13 cellular contexts compared by ENCODE assay signal in genomic region chr14:52020866-52021717, GRCh38. TPM values are rescaled to one million over a fixed set of nuclear protein-coding genes. Genes with fewer than 3 reads are reported as not detected.
A peak's percentile ranks its signal among the peaks of the same experiment; 100 is the strongest.
DNase-seq lines count a peak whose midpoint lies in the region; ATAC-seq and TF ChIP-seq lines count a peak whose summit lies in the region.
"Had no signal": no experiment of that assay in that cellular context is flagged by ENCODE, and none has a peak within 500 bp of the region (broad histone marks: within the 10 kb centered on the region; RNA-seq: fewer than 3 reads in every experiment).

No MANE protein-coding gene starts in this region.

- peak; percentile 36 for ATAC-seq in HG02885 (IDR thresholded peaks at IDR 0.05; ENCODE audit: poor library complexity, unreplicated experiment)
- peak; percentile 35 for ATAC-seq in activated naive CD8-positive, alpha-beta T cell treated with anti-CD3 and anti-CD28 coated beads, Interleukin-2, amount 10 ng/mL, durations not matched to agents 7 days and 5 days (ENCODE audit: low read depth)
- ATAC-seq in HG02610 (IDR thresholded peaks at IDR 0.05; ENCODE audit: unreplicated experiment) = no peak
- ATAC-seq: T-helper 17 cell had no signal

- peak overlapping the region; percentile 21 to 34 for H2BK12ac ChIP-seq in mesenchymal stem cell (ENCODE audit: low read length in 2 of 2)

- no peak overlapping the region for H3K9ac ChIP-seq in mesenchymal stem cell (ENCODE audit: low read length)

- H3K4me3 Mint-ChIP-seq in activated naive CD8-positive, alpha-beta T cell treated with anti-CD3 and anti-CD28 coated beads, Interleukin-2, amount 10 ng/mL, durations not matched to agents 7 days and 5 days = peak overlapping the region; percentile 58
- H3K4me3 Mint-ChIP-seq in chondrocyte (ENCODE audit: unreplicated experiment) = no peak overlapping the region
- H3K4me3 Mint-ChIP-seq: T-helper 17 cell had no signal

- H3K4me1 Mint-ChIP-seq in activated naive CD8-positive, alpha-beta T cell treated with anti-CD3 and anti-CD28 coated beads, Interleukin-2, amount 10 ng/mL, durations not matched to agents 7 days and 5 days = peaks cover 28% of the 10 kb centered on the region
- peaks cover 60% of the 10 kb centered on the region for H3K4me1 Mint-ChIP-seq in chondrocyte (ENCODE audit: low read depth)
- H3K4me1 Mint-ChIP-seq: T-helper 17 cell had no signal

- H3K4ac ChIP-seq in mesenchymal stem cell (ENCODE audit: low read depth in 1 of 2, low read length in 2 of 2) = peak overlapping the region in 1 of 2 experiments; percentile 14

- peaks cover 12% of the 10 kb centered on the region for H3K36me3 Mint-ChIP-seq in activated naive CD8-positive, alpha-beta T cell treated with anti-CD3 and anti-CD28 coated beads, Interleukin-2, amount 10 ng/mL, durations not matched to agents 7 days and 5 days
- H3K36me3 Mint-ChIP-seq in chondrocyte (ENCODE audit: low read depth) = peaks cover 28% of the 10 kb centered on the region

- H3K18ac ChIP-seq in mesenchymal stem cell (ENCODE audit: low read depth in 1 of 2, low read length in 2 of 2) = peak overlapping the region; percentile 19 to 54

- no peak overlapping the region for H2BK120ac ChIP-seq in mesenchymal stem cell (ENCODE audit: low read depth, low read length)

- H3K79me1 ChIP-seq in mesenchymal stem cell (replicated peaks; ENCODE audit: low read length, poor library complexity, severe bottlenecking) = no peaks in the 10 kb centered on the region

- peaks cover 3% of the 10 kb centered on the region for H3K4me1 ChIP-seq in mesenchymal stem cell (ENCODE audit: control insufficient read depth, insufficient read depth, low read depth, low read length)

- no peaks in the 10 kb centered on the region for H3K9me3 ChIP-seq in mesenchymal stem cell (ENCODE audit: control insufficient read depth, low read length)

- WGBS in mesenchymal stem cell = 51% methylated on average over 5 of the region's 7 CpGs

- H3K4me3 ChIP-seq in mesenchymal stem cell (ENCODE audit: insufficient read depth in 1 of 2, low read depth in 1 of 2, low read length in 2 of 2) = no peak overlapping the region
- H3K4me3 ChIP-seq: PC-9 had no signal

- H3K23ac ChIP-seq in mesenchymal stem cell (ENCODE audit: low read length in 2 of 2) = no peak overlapping the region

- POLR2A ChIA-PET in activated naive CD8-positive, alpha-beta T cell treated with anti-CD3 and anti-CD28 coated beads, Interleukin-2, amount 10 ng/mL, durations not matched to agents 7 days and 5 days (lab: Charles Lee) = interaction anchor here (0.6 kb wide), 1 partner anchor 38 kb away, joined by 3 read pairs; no protein-coding TSS in a partner anchor

- no peak overlapping the region for H3K14ac ChIP-seq in mesenchymal stem cell (ENCODE audit: low read length in 2 of 2)

- H2AFZ ChIP-seq in mesenchymal stem cell (ENCODE audit: low read depth, low read length) = no peak overlapping the region
- H2AFZ ChIP-seq: PC-9 had no signal

- peak overlapping the region; percentile 34 for H4K91ac ChIP-seq in mesenchymal stem cell (ENCODE audit: low read length)

- H2AK5ac ChIP-seq in mesenchymal stem cell (ENCODE audit: low read length, severe bottlenecking) = no peak overlapping the region

- H3K4me2 ChIP-seq in mesenchymal stem cell (ENCODE audit: low read length, poor library complexity, severe bottlenecking) = no peak overlapping the region
- H3K4me2 ChIP-seq: PC-9 had no signal

- H3K27me3 ChIP-seq in mesenchymal stem cell (ENCODE audit: control insufficient read depth in 1 of 2, insufficient read depth in 1 of 2, low read length in 2 of 2) = peaks cover 0 to 9% of the 10 kb centered on the region in 2 experiments

- peak; percentile 7 for DNase-seq in CMK (ENCODE audit: low read depth)
- DNase-seq in activated naive CD8-positive, alpha-beta T cell treated with anti-CD3 and anti-CD28 coated beads, Interleukin-2, amount 10 ng/mL, durations not matched to agents 7 days and 5 days = no peak
- DNase-seq in mesenchymal stem cell = no peak
- no peak for DNase-seq in mesenteric fat pad (ENCODE audit: low spot score)
- DNase-seq in chondrocyte (ENCODE audit: low spot score) = no peak
- DNase-seq in NCI-H146 (lab: John Stamatoyannopoulos, UW) = no peak
- DNase-seq: activated CD8-positive, alpha-beta memory T cell treated with anti-CD3 and anti-CD28 coated beads, Interleukin-2, amount 50 U/mL, for 48 hours; aorta; PC-9; stimulated activated CD4-positive, alpha-beta T cell treated with anti-CD3 and anti-CD28 coated beads, Interleukin-4, amount 100 ng/mL, for 24 hours; T-helper 17 cell had no signal

- H2BK15ac ChIP-seq in mesenchymal stem cell (ENCODE audit: low read depth, poor library complexity, severe bottlenecking) = no peak overlapping the region

- peaks cover 12% of the 10 kb centered on the region for H3K9me3 Mint-ChIP-seq in activated naive CD8-positive, alpha-beta T cell treated with anti-CD3 and anti-CD28 coated beads, Interleukin-2, amount 10 ng/mL, durations not matched to agents 7 days and 5 days
- peaks cover 2% of the 10 kb centered on the region for H3K9me3 Mint-ChIP-seq in chondrocyte (ENCODE audit: low read depth)

- peaks cover 5% of the 10 kb centered on the region for H3K27me3 Mint-ChIP-seq in activated naive CD8-positive, alpha-beta T cell treated with anti-CD3 and anti-CD28 coated beads, Interleukin-2, amount 10 ng/mL, durations not matched to agents 7 days and 5 days
- no peaks in the 10 kb centered on the region for H3K27me3 Mint-ChIP-seq in chondrocyte (ENCODE audit: low read depth)

- H3K36me3 ChIP-seq in mesenchymal stem cell (ENCODE audit: control insufficient read depth in 1 of 2, insufficient read depth in 2 of 2, low read depth in 1 of 2, low read length in 2 of 2) = peaks cover 0 to 33% of the 10 kb centered on the region in 2 experiments

- peak overlapping the region; percentile 12 for H4K8ac ChIP-seq in mesenchymal stem cell (ENCODE audit: low read length)

- peak overlapping the region; percentile 28 for H3K27ac Mint-ChIP-seq in activated naive CD8-positive, alpha-beta T cell treated with anti-CD3 and anti-CD28 coated beads, Interleukin-2, amount 10 ng/mL, durations not matched to agents 7 days and 5 days
- H3K27ac Mint-ChIP-seq in chondrocyte (ENCODE audit: unreplicated experiment) = no peak overlapping the region
- H3K27ac Mint-ChIP-seq: T-helper 17 cell had no signal

- H2BK5ac ChIP-seq in mesenchymal stem cell (ENCODE audit: low read depth, low read length, poor library complexity, severe bottlenecking) = no peak overlapping the region

- H3K27ac ChIP-seq in mesenchymal stem cell (ENCODE audit: low read length, poor library complexity, severe bottlenecking) = no peak overlapping the region
- H3K27ac ChIP-seq: PC-9 had no signal

- no peak for TF ChIP-seq CTCF in chondrocyte (IDR thresholded peaks at IDR 0.05)

RNA-seq across cellular contexts. Expression of gene RTRAF, which starts 31.7 kb away (rescaled TPM):
- total RNA-seq in activated naive CD8-positive, alpha-beta T cell treated with anti-CD3 and anti-CD28 coated beads, Interleukin-2, amount 10 ng/mL, durations not matched to agents 7 days and 5 days = 100 to 1,000 TPM; 143 to 147 TPM
- 522 TPM for polyA plus RNA-seq in mesenchymal stem cell (2013, experiment 1 of 2)
- polyA plus RNA-seq in mesenchymal stem cell (2013, experiment 2 of 2) = 530 TPM
- total RNA-seq in mesenteric fat pad (140 TPM), chondrocyte (161 to 180 TPM (median 169 TPM) in 3 replicates)

RNA-seq across cellular contexts. Expression of gene NID2, which starts 47.8 kb away (rescaled TPM):
- under 1 TPM; 0.20 to 0.36 TPM for total RNA-seq in activated naive CD8-positive, alpha-beta T cell treated with anti-CD3 and anti-CD28 coated beads, Interleukin-2, amount 10 ng/mL, durations not matched to agents 7 days and 5 days
- 213 TPM for polyA plus RNA-seq in mesenchymal stem cell (2013, experiment 1 of 2)
- 208 TPM for polyA plus RNA-seq in mesenchymal stem cell (2013, experiment 2 of 2)
- total RNA-seq in mesenteric fat pad (66.2 TPM), chondrocyte (49.4 to 67.8 TPM (median 51.6 TPM) in 3 replicates)

Comparison
In these comparisons a context has a peak if more than half of its experiments do, and no peak if none do; other contexts are left out.
1. RNA of gene NID2, which starts 47.8 kb away (total RNA-seq): 66.2 TPM in mesenteric fat pad (single experiment) and 49.4 to 67.8 TPM in chondrocyte; 0.20 to 0.36 TPM in activated naive CD8-positive, alpha-beta T cell treated with anti-CD3 and anti-CD28 coated beads, Interleukin-2, amount 10 ng/mL, durations not matched to agents 7 days and 5 days; every median in the first group is over 10 times any median in the second.